ENCODE assay signal across 10 cellular contexts in genomic region chr2:69583434-69583833, GRCh38.
DNase-seq lines count a peak whose midpoint lies in the region; ATAC-seq and TF ChIP-seq lines count a peak whose summit lies in the region.
"Had no signal": no experiment of that assay in that cellular context is flagged by ENCODE, and none has a peak within 500 bp of the region (broad histone marks: within the 10 kb centered on the region; RNA-seq: fewer than 3 reads in every experiment).

No MANE protein-coding gene starts in this region.

- H3K9me3 Mint-ChIP-seq in stimulated activated naive CD8-positive, alpha-beta T cell treated with anti-CD3 and anti-CD28 coated beads, Interleukin-15, Interleukin-2, amounts not matched to agents 100 ng/mL and 50 ng/mL, for 24 hours = no peaks in the 10 kb centered on the region

- ATAC-seq in stimulated activated naive CD8-positive, alpha-beta T cell treated with anti-CD3 and anti-CD28 coated beads, Interleukin-15, Interleukin-2, amounts not matched to agents 100 U/mL and 50 U/mL, for 24 hours = no peak
- ATAC-seq in T-helper 17 cell (no peak), left colon (peak; percentile 45), upper lobe of right lung (no peak), HG03108 (IDR thresholded peaks at IDR 0.05; ENCODE audit: unreplicated experiment) (no peak)

- no peak for DNase-seq in stimulated activated naive CD8-positive, alpha-beta T cell treated with anti-CD3 and anti-CD28 coated beads, Interleukin-15, Interleukin-2, amounts not matched to agents 100 U/mL and 50 U/mL, for 24 hours
- DNase-seq in T-helper 17 cell (no peak), left colon (no peak), upper lobe of right lung (no peak), GDM1 (lab: John Stamatoyannopoulos, UW) (no peak)
- DNase-seq in stimulated activated CD4-positive, alpha-beta T cell treated with anti-CD3 and anti-CD28 coated beads, Interleukin-12 subunit alpha, Interleukin-12 subunit beta, amount 100 ng/mL, for 4 hours = no peak
- DNase-seq: activated CD8-positive, alpha-beta memory T cell treated with anti-CD3 and anti-CD28 coated beads for 24 hours; BE2C had no signal

- H3K4me3 Mint-ChIP-seq in stimulated activated naive CD8-positive, alpha-beta T cell treated with anti-CD3 and anti-CD28 coated beads, Interleukin-15, Interleukin-2, amounts not matched to agents 100 ng/mL and 50 ng/mL, for 24 hours = peak overlapping the region; percentile 62
- H3K4me3 Mint-ChIP-seq in T-helper 17 cell = peak overlapping the region; percentile 33

- H3K27me3 Mint-ChIP-seq in stimulated activated naive CD8-positive, alpha-beta T cell treated with anti-CD3 and anti-CD28 coated beads, Interleukin-15, Interleukin-2, amounts not matched to agents 100 ng/mL and 50 ng/mL, for 24 hours = no peaks in the 10 kb centered on the region
- H3K27me3 Mint-ChIP-seq in T-helper 17 cell = no peaks in the 10 kb centered on the region

- H3K9me3 ChIP-seq in T-helper 17 cell (ENCODE audit: control insufficient read depth, low read length, poor library complexity, severe bottlenecking) (no peaks in the 10 kb centered on the region), upper lobe of right lung (no peaks in the 10 kb centered on the region)
- H3K9me3 ChIP-seq: BE2C had no signal

- intact Hi-C loops in left colon (cut with DNase I, micrococcal nuclease) (no loop called here), upper lobe of right lung (cut with DNase I) (no loop called here)

- TF ChIP-seq CTCF in upper lobe of right lung (IDR thresholded peaks at IDR 0.05) = no peak

- H3K4me1 Mint-ChIP-seq in stimulated activated naive CD8-positive, alpha-beta T cell treated with anti-CD3 and anti-CD28 coated beads, Interleukin-15, Interleukin-2, amounts not matched to agents 100 ng/mL and 50 ng/mL, for 24 hours (ENCODE audit: low read depth) = peaks cover 89% of the 10 kb centered on the region
- peaks cover 75% of the 10 kb centered on the region for H3K4me1 Mint-ChIP-seq in T-helper 17 cell

- no peaks in the 10 kb centered on the region for H3K36me3 ChIP-seq in upper lobe of right lung
- H3K36me3 ChIP-seq: BE2C had no signal

- H3K27ac ChIP-seq in upper lobe of right lung = peak overlapping the region; percentile 7

- H3K27ac Mint-ChIP-seq in stimulated activated naive CD8-positive, alpha-beta T cell treated with anti-CD3 and anti-CD28 coated beads, Interleukin-15, Interleukin-2, amounts not matched to agents 100 ng/mL and 50 ng/mL, for 24 hours = peak overlapping the region; percentile 81
- peak overlapping the region; percentile 82 for H3K27ac Mint-ChIP-seq in T-helper 17 cell

- peaks cover 39% of the 10 kb centered on the region for H3K4me1 ChIP-seq in upper lobe of right lung
- H3K4me1 ChIP-seq: BE2C had no signal

- no peak overlapping the region for H3K4me3 ChIP-seq in upper lobe of right lung

- no peaks in the 10 kb centered on the region for H3K27me3 ChIP-seq in upper lobe of right lung
- H3K27me3 ChIP-seq: BE2C had no signal

- H3K36me3 Mint-ChIP-seq in stimulated activated naive CD8-positive, alpha-beta T cell treated with anti-CD3 and anti-CD28 coated beads, Interleukin-15, Interleukin-2, amounts not matched to agents 100 ng/mL and 50 ng/mL, for 24 hours (ENCODE audit: low read depth) = peaks cover 7% of the 10 kb centered on the region
- peaks cover 1% of the 10 kb centered on the region for H3K36me3 Mint-ChIP-seq in T-helper 17 cell (ENCODE audit: low read depth)
